Comparison of ENCODE assay signal across 9 cellular contexts in the genomic region with DNA sequence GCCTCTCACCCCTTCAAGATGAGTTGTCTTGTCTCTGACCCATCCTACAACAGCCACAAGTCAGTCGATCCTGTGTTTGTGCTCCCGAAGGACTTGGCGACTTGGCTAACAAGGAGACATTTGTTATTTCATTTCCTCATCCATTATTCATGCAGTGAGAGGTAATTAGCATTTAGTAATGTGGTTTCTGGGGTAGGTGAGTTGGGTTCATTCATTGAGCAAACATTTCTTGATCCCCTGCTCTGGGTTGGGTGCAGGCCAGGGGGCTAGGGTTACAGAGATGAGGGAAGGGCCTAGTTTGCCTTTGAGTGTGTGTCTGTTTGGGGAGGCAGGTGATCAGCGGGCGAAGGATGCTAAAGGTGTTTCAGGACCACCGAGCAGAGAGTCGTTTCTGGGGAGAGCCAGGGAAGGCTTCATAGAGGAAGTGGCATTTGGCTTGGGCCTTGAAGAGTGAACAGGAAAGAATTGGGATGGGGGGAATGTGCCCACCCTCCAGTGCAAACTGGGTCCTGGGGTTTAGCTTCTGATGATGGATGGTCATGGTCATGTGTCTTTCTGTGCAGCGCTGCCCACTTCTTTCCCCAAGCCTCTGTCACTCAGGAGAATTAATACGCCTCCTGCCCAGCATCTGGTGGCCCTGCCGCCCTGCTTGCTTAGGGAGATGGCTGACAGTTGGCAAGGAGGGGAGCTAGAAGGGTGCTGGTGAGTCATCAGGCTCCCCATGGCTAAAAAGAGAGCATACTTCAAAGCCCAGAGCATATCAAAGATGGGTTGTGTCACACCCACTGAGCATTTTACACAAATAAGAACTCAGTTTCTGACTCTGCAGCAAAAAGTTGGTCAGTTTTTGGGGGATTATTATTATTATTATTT. TPM values are rescaled to one million over a fixed set of nuclear protein-coding genes. Genes with fewer than 3 reads are reported as not detected.
DNase-seq lines count a peak whose midpoint lies in the region; ATAC-seq and TF ChIP-seq lines count a peak whose summit lies in the region.
"Had no signal": no experiment of that assay in that cellular context is flagged by ENCODE, and none has a peak within 500 bp of the region (broad histone marks: within the 10 kb centered on the region; RNA-seq: fewer than 3 reads in every experiment).

No MANE protein-coding gene starts in this region.

- peaks cover 0 to 40% (median 0%) of the 10 kb centered on the region in 3 donors for H3K36me3 ChIP-seq in esophagus squamous epithelium

- TF ChIP-seq CTCF in esophagus squamous epithelium (IDR thresholded peaks at IDR 0.05), result no peak

- intact Hi-C loops in Right ventricle myocardium inferior (cut with DNase I), result no loop called here
- intact Hi-C loops in cardiac septum (cut with DNase I), result no loop called here
- intact Hi-C loops in esophagus squamous epithelium (cut with DNase I), result no loop called here

- H3K4me3 ChIP-seq in esophagus squamous epithelium, result no peak overlapping the region

- no peak for DNase-seq in Right ventricle myocardium inferior (ENCODE audit: missing footprints)
- no peak for DNase-seq in cardiac septum (ENCODE audit: low spot score)
- DNase-seq in epithelial cell of prostate (ENCODE audit: low read depth, low spot score), result no peak
- DNase-seq in stimulated activated CD8-positive, alpha-beta memory T cell treated with anti-CD3 and anti-CD28 coated beads, Interleukin-12 subunit alpha, Interleukin-12 subunit beta, amount 100 ng/mL, for 4 hours (ENCODE audit: low read depth), result peak; percentile 15
- DNase-seq in esophagus squamous epithelium (lab: John Stamatoyannopoulos, UW), result no peak
- DNase-seq in NCI-H128 (lab: John Stamatoyannopoulos, UW; ENCODE audit: unreplicated experiment), result no peak

- peaks cover 49% of the 10 kb centered on the region for H3K36me3 Mint-ChIP-seq in T-helper 1 cell treated with Interleukin-12 subunit alpha and Interleukin-12 subunit beta and Interleukin-4 antibody, amounts not matched to agents 30 μg/mL and 1 μg/mL, for 36 hours (ENCODE audit: low read depth)

- peaks cover 21% of the 10 kb centered on the region for H3K4me1 Mint-ChIP-seq in T-helper 1 cell treated with Interleukin-12 subunit alpha and Interleukin-12 subunit beta and Interleukin-4 antibody, amounts not matched to agents 30 μg/mL and 1 μg/mL, for 36 hours (ENCODE audit: low read depth)

- peaks cover 21% of the 10 kb centered on the region for H3K9me3 Mint-ChIP-seq in T-helper 1 cell treated with Interleukin-12 subunit alpha and Interleukin-12 subunit beta and Interleukin-4 antibody, amounts not matched to agents 30 μg/mL and 1 μg/mL, for 36 hours

- no peaks in the 10 kb centered on the region for H3K27me3 ChIP-seq in esophagus squamous epithelium

- TF ChIP-seq POLR2A in esophagus squamous epithelium (IDR thresholded peaks at IDR 0.05), result no peak

- H3K27me3 Mint-ChIP-seq in T-helper 1 cell treated with Interleukin-12 subunit alpha and Interleukin-12 subunit beta and Interleukin-4 antibody, amounts not matched to agents 30 μg/mL and 1 μg/mL, for 36 hours (ENCODE audit: low read depth), result no peaks in the 10 kb centered on the region
- H3K27me3 Mint-ChIP-seq: B cell had no signal

- no peak overlapping the region for H3K27ac Mint-ChIP-seq in T-helper 1 cell treated with Interleukin-12 subunit alpha and Interleukin-12 subunit beta and Interleukin-4 antibody, amounts not matched to agents 30 μg/mL and 1 μg/mL, for 36 hours
- H3K27ac Mint-ChIP-seq: B cell had no signal

- H3K4me1 ChIP-seq in esophagus squamous epithelium, result peaks cover 0 to 9% (median 5%) of the 10 kb centered on the region in 3 donors

- H3K27ac ChIP-seq in epithelial cell of prostate (peak overlapping the region; percentile 55), esophagus squamous epithelium (no peak overlapping the region)

- no peaks in the 10 kb centered on the region for H3K9me3 ChIP-seq in esophagus squamous epithelium

- WGBS in esophagus squamous epithelium, 2 donors, result 71 to 82% methylated on average over 10 of the region's 10 CpGs

- peak overlapping the region; percentile 8 for H3K4me3 Mint-ChIP-seq in T-helper 1 cell treated with Interleukin-12 subunit alpha and Interleukin-12 subunit beta and Interleukin-4 antibody, amounts not matched to agents 30 μg/mL and 1 μg/mL, for 36 hours
- H3K4me3 Mint-ChIP-seq: B cell had no signal

- ATAC-seq in Right ventricle myocardium inferior (peak; percentile 82), HG03342 (IDR thresholded peaks at IDR 0.05; ENCODE audit: unreplicated experiment) (no peak)

RNA-seq across cellular contexts. Expression of gene MSI2, which starts 38.5 kb away (rescaled TPM):
- total RNA-seq in Right ventricle myocardium inferior, result 96.8 TPM
- total RNA-seq in cardiac septum, result 112 TPM
- 10 to 100 TPM; 15.9 to 22.9 (median 17.0) TPM for total RNA-seq in esophagus squamous epithelium
